In the genomic region with DNA sequence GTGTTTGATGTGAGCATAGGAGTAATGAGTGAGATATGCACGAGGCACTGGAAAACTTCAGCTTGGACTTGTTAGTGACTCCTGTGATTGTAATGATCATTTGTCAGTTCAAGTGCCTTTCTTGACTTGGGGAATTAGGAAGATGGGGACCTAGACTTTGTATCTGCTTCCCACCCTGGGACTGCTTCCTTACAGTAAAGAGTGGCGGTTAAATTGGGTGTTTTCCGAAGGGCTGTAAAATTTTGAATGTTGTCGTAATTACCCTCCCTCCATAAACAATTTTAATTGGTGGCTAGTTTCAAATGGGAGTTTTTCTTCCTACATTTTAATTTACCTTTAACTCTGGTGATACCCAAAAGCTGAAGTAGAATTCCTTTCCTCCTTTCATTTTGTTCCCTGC, we compare ENCODE assay signal across 19 cellular contexts.
"Had no signal": no experiment of that assay in that cellular context is flagged by ENCODE, and none has a peak within 500 bp of the region (broad histone marks: within the 10 kb centered on the region; RNA-seq: fewer than 3 reads in every experiment).

No MANE protein-coding gene starts in this region.

- H3K4me3 ChIP-seq: ascending aorta, gastroesophageal sphincter, heart left ventricle, left ventricle myocardium inferior, smooth muscle cell, testis had no signal

- H3K9me3 ChIP-seq: ascending aorta, gastroesophageal sphincter, heart left ventricle, left ventricle myocardium inferior, testis had no signal

- H3K27me3 Mint-ChIP-seq: central memory CD8-positive, alpha-beta T cell; naive thymus-derived CD4-positive, alpha-beta T cell; T-cell had no signal

- H3K9me3 Mint-ChIP-seq: central memory CD8-positive, alpha-beta T cell; naive thymus-derived CD4-positive, alpha-beta T cell; T-cell had no signal

- H3K27me3 ChIP-seq: ascending aorta, gastroesophageal sphincter, heart left ventricle, testis had no signal

- H3K27ac ChIP-seq: ascending aorta, gastroesophageal sphincter, heart left ventricle, left ventricle myocardium inferior, parathyroid adenoma, testis had no signal

- H3K4me3 Mint-ChIP-seq: central memory CD8-positive, alpha-beta T cell; naive thymus-derived CD4-positive, alpha-beta T cell; T-cell had no signal

- H3K4me1 ChIP-seq: parathyroid adenoma, testis had no signal

- DNase-seq: activated CD4-positive, CD25-positive, alpha-beta regulatory T cell; activated naive CD4-positive, alpha-beta T cell; cortex of kidney; effector CD4-positive, alpha-beta T cell; heart left ventricle; left ventricle myocardium inferior; mammary epithelial cell; naive thymus-derived CD4-positive, alpha-beta T cell; stimulated activated CD4-positive, alpha-beta T cell treated with anti-CD3 and anti-CD28 coated beads, Interleukin-4, amount 100 ng/mL, for 1 hour; T-cell; testis had no signal

- ATAC-seq: esophagus mucosa; gastroesophageal sphincter; heart left ventricle; naive thymus-derived CD4-positive, alpha-beta T cell; sciatic nerve; SK-N-SH treated with all-trans-retinoic acid at 6 μM for 48 hours; T-cell had no signal

- H3K27ac Mint-ChIP-seq: T-cell had no signal
